In the genomic region with DNA sequence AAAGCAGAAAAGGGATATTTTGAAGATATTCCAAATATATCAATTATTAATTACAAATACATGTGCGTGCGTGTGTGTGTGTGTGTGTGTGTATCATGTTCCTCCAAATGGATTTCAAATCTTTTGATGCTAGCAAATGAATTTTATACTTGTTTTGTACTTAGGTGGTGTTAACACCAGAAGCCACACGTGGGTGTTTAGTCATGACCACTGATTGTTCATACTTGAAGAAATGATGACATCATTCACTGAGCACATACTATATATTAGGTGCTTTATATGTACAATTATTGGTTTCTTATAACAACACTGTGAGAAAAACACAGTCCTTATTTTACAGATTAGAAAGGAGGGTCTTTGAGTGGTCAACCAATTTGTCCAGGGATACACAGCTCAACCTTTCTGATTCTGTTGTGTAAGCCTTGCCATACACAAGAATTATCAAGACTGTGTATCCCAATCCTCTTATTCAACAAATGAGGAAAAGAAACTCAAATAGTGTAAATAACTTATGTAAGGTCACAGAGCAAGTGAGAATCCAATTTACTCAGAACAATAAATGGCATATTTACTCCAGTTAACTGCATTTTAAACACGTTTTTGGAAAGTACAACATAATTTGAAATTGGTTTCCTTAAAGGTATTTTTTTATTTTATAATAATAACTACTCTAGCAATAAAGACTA, we compare ENCODE assay signal across 20 cellular contexts.
A peak's percentile ranks its signal among the peaks of the same experiment; 100 is the strongest.
DNase-seq lines count a peak whose midpoint lies in the region; ATAC-seq and TF ChIP-seq lines count a peak whose summit lies in the region.
"Had no signal": no experiment of that assay in that cellular context is flagged by ENCODE, and none has a peak within 500 bp of the region (broad histone marks: within the 10 kb centered on the region; RNA-seq: fewer than 3 reads in every experiment).

No MANE protein-coding gene starts in this region.

- H3K4me3 ChIP-seq in mammary epithelial cell (replicated peaks in 1 of 3; ENCODE audit: insufficient read depth in 1 of 3, low read depth in 2 of 3, low read length in 3 of 3) (no peak overlapping the region), breast epithelium (no peak overlapping the region), epithelial cell of esophagus (ENCODE audit: low read length) (no peak overlapping the region)
- H3K4me3 ChIP-seq: left lung, neural progenitor cell, upper lobe of left lung had no signal

- peak; percentile 99 for ATAC-seq in stimulated activated effector memory CD8-positive, alpha-beta T cell treated with anti-CD3 and anti-CD28 coated beads, Interleukin-12 subunit alpha, Interleukin-12 subunit beta, amount 100 ng/mL, for 72 hours
- no peak for ATAC-seq in naive thymus-derived CD8-positive, alpha-beta T cell
- ATAC-seq: left lung, SK-N-SH treated with all-trans-retinoic acid at 6 μM for 48 hours had no signal

- no peak overlapping the region for H3K9ac ChIP-seq in mammary epithelial cell (ENCODE audit: insufficient read depth, low read length)
- H3K9ac ChIP-seq: KMS-11, neural progenitor cell had no signal

- 55% methylated on average over 4 of the region's 4 CpGs for WGBS in mammary epithelial cell (ENCODE audit: low coverage, missing lambda C conversion rate)

- no peaks in the 10 kb centered on the region for H3K79me2 ChIP-seq in mammary epithelial cell (ENCODE audit: insufficient read depth, low read length)

- H3K9me3 ChIP-seq in mammary epithelial cell (replicated peaks; ENCODE audit: insufficient read depth, low read length), result no peaks in the 10 kb centered on the region
- H3K9me3 ChIP-seq in breast epithelium, result no peaks in the 10 kb centered on the region
- H3K9me3 ChIP-seq: upper lobe of left lung had no signal

- H2AFZ ChIP-seq in mammary epithelial cell (ENCODE audit: low read depth, low read length), result no peak overlapping the region
- H2AFZ ChIP-seq: neural progenitor cell had no signal

- TF ChIP-seq POLR2A in breast epithelium (IDR thresholded peaks at IDR 0.05), result no peak

- in situ Hi-C loops in mammary epithelial cell (cut with MboI; ENCODE audit: low sequenced_read_pairs in 2 of 2), result no loop called here

- H3K4me1 ChIP-seq in mammary epithelial cell (ENCODE audit: insufficient read depth, low read length) (no peaks in the 10 kb centered on the region), breast epithelium (no peaks in the 10 kb centered on the region)
- H3K4me1 ChIP-seq: left lung, neural progenitor cell had no signal

- peaks cover 16% of the 10 kb centered on the region for H3K4me1 Mint-ChIP-seq in stimulated activated effector memory CD8-positive, alpha-beta T cell treated with anti-CD3 and anti-CD28 coated beads, Interleukin-12 subunit alpha, Interleukin-12 subunit beta, amount 100 ng/mL, for 72 hours
- peaks cover 0 to 2% (median 0%) of the 10 kb centered on the region in 4 donors for H3K4me1 Mint-ChIP-seq in naive thymus-derived CD8-positive, alpha-beta T cell
- H3K4me1 Mint-ChIP-seq in progenitor cell of endocrine pancreas (ENCODE audit: low read depth), result no peaks in the 10 kb centered on the region
- H3K4me1 Mint-ChIP-seq: B cell; central memory CD8-positive, alpha-beta T cell; neural progenitor cell had no signal

- intact Hi-C loops in mammary epithelial cell (cut with micrococcal nuclease), result no loop called here
- intact Hi-C loops in breast epithelium (cut with DNase I; ENCODE audit: low total_unique reads), result no loop called here

- no peaks in the 10 kb centered on the region for H4K20me1 ChIP-seq in mammary epithelial cell (ENCODE audit: insufficient read depth, low read length)

- H3K27ac ChIP-seq in mammary epithelial cell (ENCODE audit: insufficient read depth, low read depth, low read length), result no peak overlapping the region
- H3K27ac ChIP-seq in breast epithelium, result no peak overlapping the region
- H3K27ac ChIP-seq: KMS-11, left lung, neural progenitor cell, upper lobe of left lung had no signal

- no peak overlapping the region for H3K27ac Mint-ChIP-seq in stimulated activated effector memory CD8-positive, alpha-beta T cell treated with anti-CD3 and anti-CD28 coated beads, Interleukin-12 subunit alpha, Interleukin-12 subunit beta, amount 100 ng/mL, for 72 hours
- H3K27ac Mint-ChIP-seq in naive thymus-derived CD8-positive, alpha-beta T cell, result no peak overlapping the region
- H3K27ac Mint-ChIP-seq in progenitor cell of endocrine pancreas, result no peak overlapping the region
- H3K27ac Mint-ChIP-seq: activated T-helper 2 cell treated with anti-CD3 and anti-CD28 coated beads, Interferon-gamma antibody, Interleukin-2, Interleukin-4, amounts not matched to agents 10 μg/mL and 5 μg/mL and 100 μg/mL, durations not matched to agents 14 hours and 24 hours and 36 hours; B cell; neural progenitor cell; stimulated activated naive CD8-positive, alpha-beta T cell treated with anti-CD3 and anti-CD28 coated beads, Interleukin-15, Interleukin-2, amounts not matched to agents 100 ng/mL and 50 ng/mL, for 24 hours had no signal

- no peaks in the 10 kb centered on the region for H3K9me3 Mint-ChIP-seq in stimulated activated effector memory CD8-positive, alpha-beta T cell treated with anti-CD3 and anti-CD28 coated beads, Interleukin-12 subunit alpha, Interleukin-12 subunit beta, amount 100 ng/mL, for 72 hours
- H3K9me3 Mint-ChIP-seq in naive thymus-derived CD8-positive, alpha-beta T cell, result peaks cover 0 to 6% (median 3%) of the 10 kb centered on the region in 9 donors
- H3K9me3 Mint-ChIP-seq in progenitor cell of endocrine pancreas (ENCODE audit: low read depth), result peaks cover 5% of the 10 kb centered on the region
- H3K9me3 Mint-ChIP-seq: stimulated activated naive CD8-positive, alpha-beta T cell treated with anti-CD3 and anti-CD28 coated beads, Interleukin-15, Interleukin-2, amounts not matched to agents 100 ng/mL and 50 ng/mL, for 24 hours had no signal

- no TSS peak for BruUV-seq in mammary epithelial cell (replicated peaks; lab: Mats Ljungman, UMichigan)

- peaks cover 0 to 12% (median 4%) of the 10 kb centered on the region in 5 donors for H3K27me3 Mint-ChIP-seq in naive thymus-derived CD8-positive, alpha-beta T cell
- H3K27me3 Mint-ChIP-seq in progenitor cell of endocrine pancreas, result no peaks in the 10 kb centered on the region

- no peak overlapping the region for H3K4me3 Mint-ChIP-seq in stimulated activated effector memory CD8-positive, alpha-beta T cell treated with anti-CD3 and anti-CD28 coated beads, Interleukin-12 subunit alpha, Interleukin-12 subunit beta, amount 100 ng/mL, for 72 hours
- H3K4me3 Mint-ChIP-seq in naive thymus-derived CD8-positive, alpha-beta T cell, result no peak overlapping the region
- no peak overlapping the region for H3K4me3 Mint-ChIP-seq in progenitor cell of endocrine pancreas (ENCODE audit: low read depth)
- H3K4me3 Mint-ChIP-seq: B cell; central memory CD8-positive, alpha-beta T cell; neural progenitor cell; stimulated activated naive CD8-positive, alpha-beta T cell treated with anti-CD3 and anti-CD28 coated beads, Interleukin-15, Interleukin-2, amounts not matched to agents 100 ng/mL and 50 ng/mL, for 24 hours had no signal

- no peak overlapping the region for H3K4me2 ChIP-seq in mammary epithelial cell (ENCODE audit: insufficient read depth, low read depth, low read length)
- H3K4me2 ChIP-seq: KMS-11, neural progenitor cell had no signal

- H3K36me3 Mint-ChIP-seq in stimulated activated effector memory CD8-positive, alpha-beta T cell treated with anti-CD3 and anti-CD28 coated beads, Interleukin-12 subunit alpha, Interleukin-12 subunit beta, amount 100 ng/mL, for 72 hours, result no peaks in the 10 kb centered on the region
- peaks cover 0 to 5% (median under 1%) of the 10 kb centered on the region in 3 donors for H3K36me3 Mint-ChIP-seq in naive thymus-derived CD8-positive, alpha-beta T cell
- no peaks in the 10 kb centered on the region for H3K36me3 Mint-ChIP-seq in progenitor cell of endocrine pancreas (ENCODE audit: insufficient read depth)
- H3K36me3 Mint-ChIP-seq: neural progenitor cell had no signal

- DNase-seq in mammary epithelial cell (peak; percentile 20), breast epithelium (ENCODE audit: low spot score in 2 of 2) (no peak), RKO (ENCODE audit: low spot score) (peak; percentile 29), epithelial cell of esophagus (ENCODE audit: low read depth) (peak; percentile 54), progenitor cell of endocrine pancreas (ENCODE audit: low spot score, unreplicated experiment) (no peak)
- DNase-seq in stimulated activated effector memory CD8-positive, alpha-beta T cell treated with anti-CD3 and anti-CD28 coated beads, Interleukin-12 subunit alpha, Interleukin-12 subunit beta, amount 100 ng/mL, for 72 hours (ENCODE audit: low spot score in 2 of 2), result peak; percentile 5 to 55
- DNase-seq in naive thymus-derived CD8-positive, alpha-beta T cell, result no peak
- DNase-seq: activated CD4-positive, alpha-beta T cell treated with anti-CD3 and anti-CD28 coated beads, Interleukin-2, amount 50 U/mL, for 1 hour; anterior cingulate cortex; left lung; NCI-H1930; NCI-H226; upper lobe of left lung had no signal

- CTCF ChIA-PET in mammary epithelial cell (lab: Charles Lee; ENCODE audit: low non-redundant PET), result no interaction called here

- POLR2A ChIA-PET in naive thymus-derived CD8-positive, alpha-beta T cell (lab: Charles Lee), result no interaction called here

- dilution Hi-C loops in mammary epithelial cell (cut with HindIII; ENCODE audit: low sequenced_read_pairs), result no loop called here

- TF ChIP-seq CTCF in mammary epithelial cell (conservative IDR thresholded peaks at IDR 0.05 in 1 of 2, IDR thresholded peaks at IDR 0.05 in 1 of 2; ENCODE audit: extremely low read depth in 1 of 2, insufficient read depth in 1 of 2, low read depth in 1 of 2, low read length in 2 of 2) (no peak), breast epithelium (IDR thresholded peaks at IDR 0.05) (no peak), epithelial cell of esophagus (IDR thresholded peaks at IDR 0.05; ENCODE audit: insufficient read depth, low read depth, low read length, missing control alignments) (no peak), progenitor cell of endocrine pancreas (IDR thresholded peaks at IDR 0.05; ENCODE audit: unreplicated experiment) (no peak)

- H3K36me3 ChIP-seq in mammary epithelial cell (ENCODE audit: insufficient read depth, low read length) (no peaks in the 10 kb centered on the region), breast epithelium (no peaks in the 10 kb centered on the region)
- H3K36me3 ChIP-seq: left lung, neural progenitor cell, upper lobe of left lung had no signal

- H3K27me3 ChIP-seq in mammary epithelial cell (ENCODE audit: insufficient read depth, low read length), result no peaks in the 10 kb centered on the region
- H3K27me3 ChIP-seq in breast epithelium, result no peaks in the 10 kb centered on the region
- H3K27me3 ChIP-seq: left lung, neural progenitor cell, upper lobe of left lung had no signal

Comparison
In these comparisons a context has a peak if more than half of its experiments do, and no peak if none do; other contexts are left out.
1. DNase-seq: peak in mammary epithelial cell (single experiment), RKO (single experiment), epithelial cell of esophagus (single experiment) and stimulated activated effector memory CD8-positive, alpha-beta T cell treated with anti-CD3 and anti-CD28 coated beads, Interleukin-12 subunit alpha, Interleukin-12 subunit beta, amount 100 ng/mL, for 72 hours (2 of 2); none in breast epithelium (0 of 2), naive thymus-derived CD8-positive, alpha-beta T cell (0 of 10) and progenitor cell of endocrine pancreas (single experiment).